10 cellular contexts compared by ENCODE assay signal in genomic region chr7:150778014-150778737, GRCh38. TPM values are rescaled to one million over a fixed set of nuclear protein-coding genes. Genes with fewer than 3 reads are reported as not detected.
"Had no signal": no experiment of that assay in that cellular context is flagged by ENCODE, and none has a peak within 500 bp of the region (broad histone marks: within the 10 kb centered on the region; RNA-seq: fewer than 3 reads in every experiment).

No MANE protein-coding gene starts in this region.

- H3K27me3 ChIP-seq: esophagus squamous epithelium, tibial nerve had no signal

- DNase-seq: esophagus squamous epithelium had no signal

- H3K27ac ChIP-seq: esophagus squamous epithelium, tibial nerve, WERI-Rb-1 had no signal

- H3K4me3 ChIP-seq: mucosa of descending colon, tibial nerve had no signal

- H3K9me3 ChIP-seq: mucosa of descending colon had no signal

- H3K36me3 ChIP-seq: esophagus squamous epithelium, tibial nerve, WERI-Rb-1 had no signal

RNA-seq across cellular contexts. Expression of gene TMEM176B, which starts 22.0 kb away (rescaled TPM):
- total RNA-seq: activated CD4-positive, alpha-beta T cell treated with anti-CD3 and anti-CD28 coated beads, Interleukin-2, amount 10 ng/mL, durations not matched to agents 24 days and 14 days; activated T-helper 1 cell treated with anti-CD3 and anti-CD28 coated beads, Interleukin-12 subunit alpha, Interleukin-12 subunit beta, Interleukin-2, Interleukin-4 antibody, amounts not matched to agents 30 ng/mL and 10 ng/mL and 1 ng/mL, durations not matched to agents 14 hours and 24 hours and 36 hours; bronchial epithelial cell; lung microvascular endothelial cell; naive thymus-derived CD8-positive, alpha-beta T cell had no signal

RNA-seq across cellular contexts. Expression of gene TMEM176A, which starts 22.4 kb away (rescaled TPM):
- total RNA-seq: activated CD4-positive, alpha-beta T cell treated with anti-CD3 and anti-CD28 coated beads, Interleukin-2, amount 10 ng/mL, durations not matched to agents 24 days and 14 days; activated T-helper 1 cell treated with anti-CD3 and anti-CD28 coated beads, Interleukin-12 subunit alpha, Interleukin-12 subunit beta, Interleukin-2, Interleukin-4 antibody, amounts not matched to agents 30 ng/mL and 10 ng/mL and 1 ng/mL, durations not matched to agents 14 hours and 24 hours and 36 hours; lung microvascular endothelial cell had no signal

RNA-seq across cellular contexts. Expression of gene GIMAP5, which starts 41.0 kb away (rescaled TPM):
- total RNA-seq: bronchial epithelial cell, progenitor cell of endocrine pancreas had no signal
